In genomic region chr1:33089457-33089856, GRCh38 we compare ENCODE assay signal across 1 cellular context.
TF ChIP-seq lines count a peak whose summit lies in the region.

No MANE protein-coding gene starts in this region.

TF ChIP-seq in IMR-90, 13 proteins besides CTCF, POLR2A, EP300 and RAD21:
- TF ChIP-seq MAZ (IDR thresholded peaks at IDR 0.05; ENCODE audit: borderline replicate concordance, low read depth, low read length), result no peak
- no peak for TF ChIP-seq FOS (IDR thresholded peaks at IDR 0.05; ENCODE audit: low read depth, low read length)
- no peak for TF ChIP-seq RFX5 (IDR thresholded peaks at IDR 0.05; ENCODE audit: low read depth, low read length)
- no peak for TF ChIP-seq CEBPB (IDR thresholded peaks at IDR 0.05; ENCODE audit: low read depth, low read length)
- no peak for TF ChIP-seq SMC3 (IDR thresholded peaks at IDR 0.05; ENCODE audit: low read depth, low read length)
- TF ChIP-seq MAFK (IDR thresholded peaks at IDR 0.05; ENCODE audit: low read depth, low read length), result no peak
- TF ChIP-seq CHD1 (IDR thresholded peaks at IDR 0.05; ENCODE audit: low read depth, low read length), result no peak
- TF ChIP-seq RCOR1 (IDR thresholded peaks at IDR 0.05; ENCODE audit: insufficient replicate concordance, low read length), result no peak
- TF ChIP-seq NFE2L2 (IDR thresholded peaks at IDR 0.05; ENCODE audit: low read depth, low read length), result no peak
- TF ChIP-seq BHLHE40 (IDR thresholded peaks at IDR 0.05; ENCODE audit: low read depth, low read length), result no peak
- TF ChIP-seq ELK1 (IDR thresholded peaks at IDR 0.05; ENCODE audit: borderline replicate concordance, low read depth, low read length), result no peak
- TF ChIP-seq MXI1 (IDR thresholded peaks at IDR 0.05; ENCODE audit: borderline replicate concordance, low read depth, low read length), result no peak
- TF ChIP-seq USF2 (IDR thresholded peaks at IDR 0.05; ENCODE audit: low read depth, low read length), result no peak
